In the genomic region with DNA sequence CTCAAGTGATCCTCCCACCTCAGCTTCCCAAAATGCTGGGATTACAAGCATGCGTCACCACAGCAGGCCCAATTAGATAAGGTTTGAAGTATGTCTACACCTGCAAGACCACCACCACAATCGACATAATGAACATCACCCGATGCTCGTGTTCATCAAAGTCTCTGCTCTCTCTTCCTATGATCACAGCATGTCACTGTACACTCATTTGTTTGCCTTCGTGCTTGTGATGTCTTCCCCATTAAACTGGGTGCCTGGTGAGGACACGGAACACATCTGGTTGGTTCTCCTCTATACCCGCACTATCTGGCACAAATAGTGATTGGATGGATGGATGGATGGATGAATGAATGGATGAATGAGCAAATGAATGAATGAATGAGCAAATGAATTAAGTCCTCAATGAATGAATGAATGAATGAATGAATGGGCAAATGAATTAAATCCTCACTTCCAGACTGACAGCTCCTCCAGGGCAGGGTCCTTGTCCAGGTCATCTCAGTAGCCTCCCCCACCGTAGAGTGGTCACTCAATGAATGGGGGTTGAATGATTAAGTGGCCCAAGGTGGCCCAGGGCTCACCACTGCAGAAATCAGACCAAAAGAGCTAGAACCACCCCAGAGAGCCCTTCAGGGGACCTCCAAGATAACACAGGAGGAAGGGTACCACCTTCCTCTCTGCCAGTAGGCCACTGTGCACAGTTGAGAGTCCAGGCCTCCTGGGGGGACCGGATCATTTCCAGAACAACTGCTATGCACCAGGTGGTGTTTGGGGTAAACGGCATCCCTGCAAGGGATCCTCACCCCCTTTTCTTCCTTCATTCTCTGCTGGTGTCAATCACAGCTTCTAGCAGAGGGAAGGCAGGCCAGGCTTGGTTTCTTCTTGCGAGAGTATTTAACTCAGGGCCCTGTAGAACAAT, we compare ENCODE assay signal across 1 cellular context.
TF ChIP-seq lines count a peak whose summit lies in the region.

No MANE protein-coding gene starts in this region.

TF ChIP-seq in GM12878, 131 proteins besides CTCF, POLR2A, EP300 and RAD21 (continued from another document and continues in another):
- TF ChIP-seq, protein P1, sequence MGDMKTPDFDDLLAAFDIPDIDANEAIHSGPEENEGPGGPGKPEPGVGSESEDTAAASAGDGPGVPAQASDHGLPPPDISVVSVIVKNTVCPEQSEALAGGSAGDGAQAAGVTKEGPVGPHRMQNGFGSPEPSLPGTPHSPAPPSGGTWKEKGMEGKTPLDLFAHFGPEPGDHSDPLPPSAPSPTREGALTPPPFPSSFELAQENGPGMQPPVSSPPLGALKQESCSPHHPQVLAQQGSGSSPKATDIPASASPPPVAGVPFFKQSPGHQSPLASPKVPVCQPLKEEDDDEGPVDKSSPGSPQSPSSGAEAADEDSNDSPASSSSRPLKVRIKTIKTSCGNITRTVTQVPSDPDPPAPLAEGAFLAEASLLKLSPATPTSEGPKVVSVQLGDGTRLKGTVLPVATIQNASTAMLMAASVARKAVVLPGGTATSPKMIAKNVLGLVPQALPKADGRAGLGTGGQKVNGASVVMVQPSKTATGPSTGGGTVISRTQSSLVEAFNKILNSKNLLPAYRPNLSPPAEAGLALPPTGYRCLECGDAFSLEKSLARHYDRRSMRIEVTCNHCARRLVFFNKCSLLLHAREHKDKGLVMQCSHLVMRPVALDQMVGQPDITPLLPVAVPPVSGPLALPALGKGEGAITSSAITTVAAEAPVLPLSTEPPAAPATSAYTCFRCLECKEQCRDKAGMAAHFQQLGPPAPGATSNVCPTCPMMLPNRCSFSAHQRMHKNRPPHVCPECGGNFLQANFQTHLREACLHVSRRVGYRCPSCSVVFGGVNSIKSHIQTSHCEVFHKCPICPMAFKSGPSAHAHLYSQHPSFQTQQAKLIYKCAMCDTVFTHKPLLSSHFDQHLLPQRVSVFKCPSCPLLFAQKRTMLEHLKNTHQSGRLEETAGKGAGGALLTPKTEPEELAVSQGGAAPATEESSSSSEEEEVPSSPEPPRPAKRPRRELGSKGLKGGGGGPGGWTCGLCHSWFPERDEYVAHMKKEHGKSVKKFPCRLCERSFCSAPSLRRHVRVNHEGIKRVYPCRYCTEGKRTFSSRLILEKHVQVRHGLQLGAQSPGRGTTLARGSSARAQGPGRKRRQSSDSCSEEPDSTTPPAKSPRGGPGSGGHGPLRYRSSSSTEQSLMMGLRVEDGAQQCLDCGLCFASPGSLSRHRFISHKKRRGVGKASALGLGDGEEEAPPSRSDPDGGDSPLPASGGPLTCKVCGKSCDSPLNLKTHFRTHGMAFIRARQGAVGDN (IDR thresholded peaks at IDR 0.05), result 0 out of 2 replicates have a peak, but pooled peaks have one; percentile 34
- 0 out of 4 replicates have a peak, but pooled peaks of 1 of the 2 experiments have one; percentile 8 for TF ChIP-seq BHLHE40 (IDR thresholded peaks at IDR 0.05; ENCODE audit: borderline replicate concordance in 1 of 2, low read depth in 2 of 2, low read length in 1 of 2)
- TF ChIP-seq, protein P2, sequence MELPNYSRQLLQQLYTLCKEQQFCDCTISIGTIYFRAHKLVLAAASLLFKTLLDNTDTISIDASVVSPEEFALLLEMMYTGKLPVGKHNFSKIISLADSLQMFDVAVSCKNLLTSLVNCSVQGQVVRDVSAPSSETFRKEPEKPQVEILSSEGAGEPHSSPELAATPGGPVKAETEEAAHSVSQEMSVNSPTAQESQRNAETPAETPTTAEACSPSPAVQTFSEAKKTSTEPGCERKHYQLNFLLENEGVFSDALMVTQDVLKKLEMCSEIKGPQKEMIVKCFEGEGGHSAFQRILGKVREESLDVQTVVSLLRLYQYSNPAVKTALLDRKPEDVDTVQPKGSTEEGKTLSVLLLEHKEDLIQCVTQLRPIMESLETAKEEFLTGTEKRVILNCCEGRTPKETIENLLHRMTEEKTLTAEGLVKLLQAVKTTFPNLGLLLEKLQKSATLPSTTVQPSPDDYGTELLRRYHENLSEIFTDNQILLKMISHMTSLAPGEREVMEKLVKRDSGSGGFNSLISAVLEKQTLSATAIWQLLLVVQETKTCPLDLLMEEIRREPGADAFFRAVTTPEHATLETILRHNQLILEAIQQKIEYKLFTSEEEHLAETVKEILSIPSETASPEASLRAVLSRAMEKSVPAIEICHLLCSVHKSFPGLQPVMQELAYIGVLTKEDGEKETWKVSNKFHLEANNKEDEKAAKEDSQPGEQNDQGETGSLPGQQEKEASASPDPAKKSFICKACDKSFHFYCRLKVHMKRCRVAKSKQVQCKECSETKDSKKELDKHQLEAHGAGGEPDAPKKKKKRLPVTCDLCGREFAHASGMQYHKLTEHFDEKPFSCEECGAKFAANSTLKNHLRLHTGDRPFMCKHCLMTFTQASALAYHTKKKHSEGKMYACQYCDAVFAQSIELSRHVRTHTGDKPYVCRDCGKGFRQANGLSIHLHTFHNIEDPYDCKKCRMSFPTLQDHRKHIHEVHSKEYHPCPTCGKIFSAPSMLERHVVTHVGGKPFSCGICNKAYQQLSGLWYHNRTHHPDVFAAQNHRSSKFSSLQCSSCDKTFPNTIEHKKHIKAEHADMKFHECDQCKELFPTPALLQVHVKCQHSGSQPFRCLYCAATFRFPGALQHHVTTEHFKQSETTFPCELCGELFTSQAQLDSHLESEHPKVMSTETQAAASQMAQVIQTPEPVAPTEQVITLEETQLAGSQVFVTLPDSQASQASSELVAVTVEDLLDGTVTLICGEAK (IDR thresholded peaks at IDR 0.05; ENCODE audit: borderline replicate concordance), result no peak
- no peak for TF ChIP-seq LARP7 (IDR thresholded peaks at IDR 0.05)
- no peak for TF ChIP-seq SRF (IDR thresholded peaks at IDR 0.05; ENCODE audit: low read depth in 2 of 2, low read length in 2 of 2)
- TF ChIP-seq SP1 (IDR thresholded peaks at IDR 0.05; ENCODE audit: low read depth, low read length), result peak; percentile 25
- no peak; the same call in 1 of the 2 replicates for TF ChIP-seq JUNB (IDR thresholded peaks at IDR 0.05)
- no peak for TF ChIP-seq KDM1A (IDR thresholded peaks at IDR 0.05; ENCODE audit: borderline replicate concordance)
- 0 out of 3 replicates have a peak, but pooled peaks of 1 of the 2 experiments have one; percentile 10 for TF ChIP-seq EGR1 (IDR thresholded peaks at IDR 0.05; ENCODE audit: borderline replicate concordance in 1 of 2, low read depth in 2 of 2, low read length in 2 of 2)
- TF ChIP-seq, protein P3, sequence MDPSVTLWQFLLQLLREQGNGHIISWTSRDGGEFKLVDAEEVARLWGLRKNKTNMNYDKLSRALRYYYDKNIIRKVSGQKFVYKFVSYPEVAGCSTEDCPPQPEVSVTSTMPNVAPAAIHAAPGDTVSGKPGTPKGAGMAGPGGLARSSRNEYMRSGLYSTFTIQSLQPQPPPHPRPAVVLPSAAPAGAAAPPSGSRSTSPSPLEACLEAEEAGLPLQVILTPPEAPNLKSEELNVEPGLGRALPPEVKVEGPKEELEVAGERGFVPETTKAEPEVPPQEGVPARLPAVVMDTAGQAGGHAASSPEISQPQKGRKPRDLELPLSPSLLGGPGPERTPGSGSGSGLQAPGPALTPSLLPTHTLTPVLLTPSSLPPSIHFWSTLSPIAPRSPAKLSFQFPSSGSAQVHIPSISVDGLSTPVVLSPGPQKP (IDR thresholded peaks at IDR 0.05; ENCODE audit: low read depth, low read length), result no peak
- TF ChIP-seq RB1 (IDR thresholded peaks at IDR 0.05; ENCODE audit: borderline replicate concordance), result no peak
- TF ChIP-seq, protein P4, sequence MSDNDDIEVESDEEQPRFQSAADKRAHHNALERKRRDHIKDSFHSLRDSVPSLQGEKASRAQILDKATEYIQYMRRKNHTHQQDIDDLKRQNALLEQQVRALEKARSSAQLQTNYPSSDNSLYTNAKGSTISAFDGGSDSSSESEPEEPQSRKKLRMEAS (IDR thresholded peaks at IDR 0.05; ENCODE audit: low read depth, low read length), result no peak
- no peak for TF ChIP-seq MTA3 (IDR thresholded peaks at IDR 0.05; ENCODE audit: borderline replicate concordance, low read length)
- TF ChIP-seq ZNF207 (IDR thresholded peaks at IDR 0.05; ENCODE audit: borderline replicate concordance), result no peak
- TF ChIP-seq, protein P5, sequence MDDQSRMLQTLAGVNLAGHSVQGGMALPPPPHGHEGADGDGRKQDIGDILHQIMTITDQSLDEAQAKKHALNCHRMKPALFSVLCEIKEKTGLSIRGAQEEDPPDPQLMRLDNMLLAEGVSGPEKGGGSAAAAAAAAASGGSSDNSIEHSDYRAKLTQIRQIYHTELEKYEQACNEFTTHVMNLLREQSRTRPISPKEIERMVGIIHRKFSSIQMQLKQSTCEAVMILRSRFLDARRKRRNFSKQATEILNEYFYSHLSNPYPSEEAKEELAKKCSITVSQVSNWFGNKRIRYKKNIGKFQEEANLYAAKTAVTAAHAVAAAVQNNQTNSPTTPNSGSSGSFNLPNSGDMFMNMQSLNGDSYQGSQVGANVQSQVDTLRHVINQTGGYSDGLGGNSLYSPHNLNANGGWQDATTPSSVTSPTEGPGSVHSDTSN (IDR thresholded peaks at IDR 0.05; ENCODE audit: insufficient replicate concordance, low read depth, low read length), result peak; percentile 71
- no peak for TF ChIP-seq GATAD2B (conservative IDR thresholded peaks at IDR 0.05; ENCODE audit: low read depth)
- no peak for TF ChIP-seq SUZ12 (IDR thresholded peaks at IDR 0.05; ENCODE audit: unreplicated experiment)
- TF ChIP-seq ZNF622 (IDR thresholded peaks at IDR 0.05), result no peak
- no peak for TF ChIP-seq IKZF1 (conservative IDR thresholded peaks at IDR 0.05)
- TF ChIP-seq SPI1 (IDR thresholded peaks at IDR 0.05; ENCODE audit: borderline replicate concordance, insufficient read depth, low read depth, low read length), result no peak
- TF ChIP-seq PAX8 (IDR thresholded peaks at IDR 0.05), result no peak
- peak; percentile 67; the same call in 1 of the 2 replicates for TF ChIP-seq ZSCAN29 (IDR thresholded peaks at IDR 0.05)
- TF ChIP-seq POLR2AphosphoS5 (IDR thresholded peaks at IDR 0.05; ENCODE audit: low read length), result peak; percentile 85
- no peak; the same call in 1 of the 2 replicates for TF ChIP-seq WRNIP1 (IDR thresholded peaks at IDR 0.05; ENCODE audit: borderline replicate concordance, low read depth, low read length)
- TF ChIP-seq MTA2 (IDR thresholded peaks at IDR 0.05; ENCODE audit: low read depth), result no peak
- no peak; the same call in 1 of the 2 replicates for TF ChIP-seq STAT3 (IDR thresholded peaks at IDR 0.05; ENCODE audit: low read depth, low read length)
- TF ChIP-seq IRF4 (IDR thresholded peaks at IDR 0.05; ENCODE audit: low read depth, low read length), result 0 out of 2 replicates have a peak, but pooled peaks have one; percentile 6
- 0 out of 2 replicates have a peak, but pooled peaks have one; percentile 19 for TF ChIP-seq HDGF (IDR thresholded peaks at IDR 0.05)
- TF ChIP-seq PAX5 (IDR thresholded peaks at IDR 0.05; ENCODE audit: borderline replicate concordance, low read depth, low read length), result peak; percentile 76; the same call in 1 of the 2 replicates
- no peak for TF ChIP-seq ASH2L (IDR thresholded peaks at IDR 0.05; ENCODE audit: borderline replicate concordance, low read depth)
- TF ChIP-seq, protein P6, sequence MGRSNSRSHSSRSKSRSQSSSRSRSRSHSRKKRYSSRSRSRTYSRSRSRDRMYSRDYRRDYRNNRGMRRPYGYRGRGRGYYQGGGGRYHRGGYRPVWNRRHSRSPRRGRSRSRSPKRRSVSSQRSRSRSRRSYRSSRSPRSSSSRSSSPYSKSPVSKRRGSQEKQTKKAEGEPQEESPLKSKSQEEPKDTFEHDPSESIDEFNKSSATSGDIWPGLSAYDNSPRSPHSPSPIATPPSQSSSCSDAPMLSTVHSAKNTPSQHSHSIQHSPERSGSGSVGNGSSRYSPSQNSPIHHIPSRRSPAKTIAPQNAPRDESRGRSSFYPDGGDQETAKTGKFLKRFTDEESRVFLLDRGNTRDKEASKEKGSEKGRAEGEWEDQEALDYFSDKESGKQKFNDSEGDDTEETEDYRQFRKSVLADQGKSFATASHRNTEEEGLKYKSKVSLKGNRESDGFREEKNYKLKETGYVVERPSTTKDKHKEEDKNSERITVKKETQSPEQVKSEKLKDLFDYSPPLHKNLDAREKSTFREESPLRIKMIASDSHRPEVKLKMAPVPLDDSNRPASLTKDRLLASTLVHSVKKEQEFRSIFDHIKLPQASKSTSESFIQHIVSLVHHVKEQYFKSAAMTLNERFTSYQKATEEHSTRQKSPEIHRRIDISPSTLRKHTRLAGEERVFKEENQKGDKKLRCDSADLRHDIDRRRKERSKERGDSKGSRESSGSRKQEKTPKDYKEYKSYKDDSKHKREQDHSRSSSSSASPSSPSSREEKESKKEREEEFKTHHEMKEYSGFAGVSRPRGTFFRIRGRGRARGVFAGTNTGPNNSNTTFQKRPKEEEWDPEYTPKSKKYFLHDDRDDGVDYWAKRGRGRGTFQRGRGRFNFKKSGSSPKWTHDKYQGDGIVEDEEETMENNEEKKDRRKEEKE (IDR thresholded peaks at IDR 0.05), result peak; percentile 60; the same call in 1 of the 2 replicates
- TF ChIP-seq SIX5 (IDR thresholded peaks at IDR 0.05; ENCODE audit: low read depth, low read length, severe bottlenecking), result no peak
- TF ChIP-seq, protein P7, sequence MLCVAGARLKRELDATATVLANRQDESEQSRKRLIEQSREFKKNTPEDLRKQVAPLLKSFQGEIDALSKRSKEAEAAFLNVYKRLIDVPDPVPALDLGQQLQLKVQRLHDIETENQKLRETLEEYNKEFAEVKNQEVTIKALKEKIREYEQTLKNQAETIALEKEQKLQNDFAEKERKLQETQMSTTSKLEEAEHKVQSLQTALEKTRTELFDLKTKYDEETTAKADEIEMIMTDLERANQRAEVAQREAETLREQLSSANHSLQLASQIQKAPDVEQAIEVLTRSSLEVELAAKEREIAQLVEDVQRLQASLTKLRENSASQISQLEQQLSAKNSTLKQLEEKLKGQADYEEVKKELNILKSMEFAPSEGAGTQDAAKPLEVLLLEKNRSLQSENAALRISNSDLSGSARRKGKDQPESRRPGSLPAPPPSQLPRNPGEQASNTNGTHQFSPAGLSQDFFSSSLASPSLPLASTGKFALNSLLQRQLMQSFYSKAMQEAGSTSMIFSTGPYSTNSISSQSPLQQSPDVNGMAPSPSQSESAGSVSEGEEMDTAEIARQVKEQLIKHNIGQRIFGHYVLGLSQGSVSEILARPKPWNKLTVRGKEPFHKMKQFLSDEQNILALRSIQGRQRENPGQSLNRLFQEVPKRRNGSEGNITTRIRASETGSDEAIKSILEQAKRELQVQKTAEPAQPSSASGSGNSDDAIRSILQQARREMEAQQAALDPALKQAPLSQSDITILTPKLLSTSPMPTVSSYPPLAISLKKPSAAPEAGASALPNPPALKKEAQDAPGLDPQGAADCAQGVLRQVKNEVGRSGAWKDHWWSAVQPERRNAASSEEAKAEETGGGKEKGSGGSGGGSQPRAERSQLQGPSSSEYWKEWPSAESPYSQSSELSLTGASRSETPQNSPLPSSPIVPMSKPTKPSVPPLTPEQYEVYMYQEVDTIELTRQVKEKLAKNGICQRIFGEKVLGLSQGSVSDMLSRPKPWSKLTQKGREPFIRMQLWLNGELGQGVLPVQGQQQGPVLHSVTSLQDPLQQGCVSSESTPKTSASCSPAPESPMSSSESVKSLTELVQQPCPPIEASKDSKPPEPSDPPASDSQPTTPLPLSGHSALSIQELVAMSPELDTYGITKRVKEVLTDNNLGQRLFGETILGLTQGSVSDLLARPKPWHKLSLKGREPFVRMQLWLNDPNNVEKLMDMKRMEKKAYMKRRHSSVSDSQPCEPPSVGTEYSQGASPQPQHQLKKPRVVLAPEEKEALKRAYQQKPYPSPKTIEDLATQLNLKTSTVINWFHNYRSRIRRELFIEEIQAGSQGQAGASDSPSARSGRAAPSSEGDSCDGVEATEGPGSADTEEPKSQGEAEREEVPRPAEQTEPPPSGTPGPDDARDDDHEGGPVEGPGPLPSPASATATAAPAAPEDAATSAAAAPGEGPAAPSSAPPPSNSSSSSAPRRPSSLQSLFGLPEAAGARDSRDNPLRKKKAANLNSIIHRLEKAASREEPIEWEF (IDR thresholded peaks at IDR 0.05; ENCODE audit: insufficient replicate concordance, low read depth, low read length), result no peak
